ENCODE assay signal across 12 cellular contexts in genomic region chr5:14173419-14174234, GRCh38. TPM values are rescaled to one million over a fixed set of nuclear protein-coding genes. Genes with fewer than 3 reads are reported as not detected.
DNase-seq lines count a peak whose midpoint lies in the region; ATAC-seq lines count a peak whose summit lies in the region.
"Had no signal": no experiment of that assay in that cellular context is flagged by ENCODE, and none has a peak within 500 bp of the region (broad histone marks: within the 10 kb centered on the region; RNA-seq: fewer than 3 reads in every experiment).

No MANE protein-coding gene starts in this region.

- H3K36me3 Mint-ChIP-seq in activated CD8-positive, alpha-beta T cell treated with anti-CD3 and anti-CD28 coated beads, Interleukin-2, amount 10 ng/mL, durations not matched to agents 7 days and 5 days (ENCODE audit: low read depth): no peaks in the 10 kb centered on the region

- no peak overlapping the region for H3K27ac Mint-ChIP-seq in activated CD8-positive, alpha-beta T cell treated with anti-CD3 and anti-CD28 coated beads, Interleukin-2, amount 10 ng/mL, durations not matched to agents 7 days and 5 days

- peak; percentile 5 for ATAC-seq in GM21619 (IDR thresholded peaks at IDR 0.05; ENCODE audit: unreplicated experiment)
- no peak for ATAC-seq in GM19455 (IDR thresholded peaks at IDR 0.05; ENCODE audit: unreplicated experiment)
- ATAC-seq in activated CD8-positive, alpha-beta T cell treated with anti-CD3 and anti-CD28 coated beads, Interleukin-2, amount 10 ng/mL, durations not matched to agents 7 days and 5 days: no peak

- H3K4me1 Mint-ChIP-seq in activated CD8-positive, alpha-beta T cell treated with anti-CD3 and anti-CD28 coated beads, Interleukin-2, amount 10 ng/mL, durations not matched to agents 7 days and 5 days (ENCODE audit: low read depth): peaks cover under 1% of the 10 kb centered on the region

- H3K79me2 ChIP-seq in ACC112 (ENCODE audit: control insufficient read depth, insufficient read depth, low read length, unreplicated experiment): peaks cover 100% of the 10 kb centered on the region

- no peaks in the 10 kb centered on the region for H3K9me3 Mint-ChIP-seq in activated CD8-positive, alpha-beta T cell treated with anti-CD3 and anti-CD28 coated beads, Interleukin-2, amount 10 ng/mL, durations not matched to agents 7 days and 5 days (ENCODE audit: insufficient read depth)

- H3K4me3 Mint-ChIP-seq in activated CD8-positive, alpha-beta T cell treated with anti-CD3 and anti-CD28 coated beads, Interleukin-2, amount 10 ng/mL, durations not matched to agents 7 days and 5 days: no peak overlapping the region

- H3K27ac ChIP-seq in ACC112 (ENCODE audit: low read depth, low read length) (peak overlapping the region; percentile 47), iPS-20b (ENCODE audit: low read length) (peak overlapping the region; percentile 41)

- H3K27me3 ChIP-seq in ACC112 (ENCODE audit: insufficient read depth, low read length) (no peaks in the 10 kb centered on the region), iPS-20b (ENCODE audit: insufficient read depth, low read length) (no peaks in the 10 kb centered on the region)

- H3K9ac ChIP-seq in iPS-20b (ENCODE audit: low read depth, low read length): peak overlapping the region; percentile 47; the same call in 1 of the 2 replicates

- POLR2A ChIA-PET in activated CD8-positive, alpha-beta T cell treated with anti-CD3 and anti-CD28 coated beads, Interleukin-2, amount 10 ng/mL, durations not matched to agents 7 days and 5 days (lab: Charles Lee): no interaction called here

- no peak overlapping the region for H3K4me3 ChIP-seq in ACC112 (ENCODE audit: low read depth, low read length)
- H3K4me3 ChIP-seq in iPS-20b (ENCODE audit: low read length): peak overlapping the region; percentile 40
- H3K4me3 ChIP-seq: lung had no signal

- DNase-seq in NCI-H82 (lab: John Stamatoyannopoulos, UW): peak; percentile 91
- no peak for DNase-seq in SKM-1 treated with dmso at 0.1 percent for 144 hours (lab: John Stamatoyannopoulos, UW; ENCODE audit: unreplicated experiment)
- no peak for DNase-seq in activated CD8-positive, alpha-beta T cell treated with anti-CD3 and anti-CD28 coated beads, Interleukin-2, amount 10 ng/mL, durations not matched to agents 7 days and 5 days
- DNase-seq in A172 (ENCODE audit: low spot score): no peak
- DNase-seq: cortex of kidney, GOT3, NCI-H1436 treated with DMSO at 0.1 percent for 48 hours had no signal

- H3K4me1 ChIP-seq in ACC112 (ENCODE audit: control insufficient read depth, insufficient read depth, low read length, unreplicated experiment) (peaks cover 92% of the 10 kb centered on the region), iPS-20b (ENCODE audit: insufficient read depth, low read length) (peaks cover 50% of the 10 kb centered on the region)

- H2AFZ ChIP-seq in ACC112 (ENCODE audit: low read length, unreplicated experiment): no peak overlapping the region

- CTCF ChIA-PET in activated CD8-positive, alpha-beta T cell treated with anti-CD3 and anti-CD28 coated beads, Interleukin-2, amount 10 ng/mL, durations not matched to agents 7 days and 5 days (lab: Charles Lee): no interaction called here

- peaks cover 18% of the 10 kb centered on the region for H3K27me3 Mint-ChIP-seq in activated CD8-positive, alpha-beta T cell treated with anti-CD3 and anti-CD28 coated beads, Interleukin-2, amount 10 ng/mL, durations not matched to agents 7 days and 5 days (ENCODE audit: low read depth)

- no peaks in the 10 kb centered on the region for H3K9me3 ChIP-seq in iPS-20b (ENCODE audit: insufficient read depth, low read depth, low read length)

- H3K36me3 ChIP-seq in ACC112 (ENCODE audit: insufficient read depth, low read length) (0 out of 2 replicates have a peak, but pooled peaks cover 6% of the 10 kb centered on the region), iPS-20b (ENCODE audit: insufficient read depth, low read depth, low read length) (no peaks in the 10 kb centered on the region)

RNA-seq across cellular contexts. Expression of gene TRIO, which starts 30.5 kb away (rescaled TPM):
- total RNA-seq in activated CD8-positive, alpha-beta T cell treated with anti-CD3 and anti-CD28 coated beads, Interleukin-2, amount 10 ng/mL, durations not matched to agents 7 days and 5 days: 1 to 10 TPM; 3.5 to 6.6 TPM
- 120 and 180 TPM in 2 replicates for total RNA-seq in A172 (2014; rRNA removed; shearing (Covaris generic))

Comparison
In these comparisons a context has a peak if more than half of its experiments do, and no peak if none do; other contexts are left out.
1. RNA of gene TRIO, which starts 30.5 kb away (total RNA-seq): 120 to 180 TPM in A172; 3.5 to 6.6 TPM in activated CD8-positive, alpha-beta T cell treated with anti-CD3 and anti-CD28 coated beads, Interleukin-2, amount 10 ng/mL, durations not matched to agents 7 days and 5 days; every median in the first group is over 10 times any median in the second.